In the genomic region with DNA sequence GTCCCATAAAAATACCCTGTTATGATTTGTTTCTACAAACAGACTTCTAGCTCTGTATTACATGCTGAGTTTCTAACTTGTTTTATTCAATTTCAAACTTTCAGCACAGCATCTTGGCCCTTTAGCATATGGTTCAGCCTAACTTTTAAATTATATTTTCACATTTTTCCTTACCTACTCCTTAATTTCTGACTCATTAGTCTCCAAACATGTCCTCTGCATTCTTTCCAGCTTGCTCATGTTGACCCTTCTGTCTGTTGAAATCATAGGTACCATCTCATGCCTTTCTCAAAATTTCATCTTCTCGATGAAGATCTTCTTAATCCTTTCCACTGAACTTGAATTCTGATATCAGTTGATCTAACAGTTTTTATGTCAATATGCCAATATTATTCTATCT, we compare ENCODE assay signal across 22 cellular contexts.
DNase-seq lines count a peak whose midpoint lies in the region; ATAC-seq, FAIRE-seq and TF ChIP-seq lines count a peak whose summit lies in the region.
"Had no signal": no experiment of that assay in that cellular context is flagged by ENCODE, and none has a peak within 500 bp of the region (broad histone marks: within the 10 kb centered on the region; RNA-seq: fewer than 3 reads in every experiment).

No MANE protein-coding gene starts in this region.

- peaks cover 37% of the 10 kb centered on the region for H3K4me1 Mint-ChIP-seq in HFFc6 (ENCODE audit: low read depth)

- peak overlapping the region; percentile 7; the same call in 1 of the 2 replicates for H3K4me3 Mint-ChIP-seq in HFFc6
- H3K4me3 Mint-ChIP-seq: CD4-positive, alpha-beta T cell had no signal

- H3K9me3 Mint-ChIP-seq in HFFc6: no peaks in the 10 kb centered on the region
- H3K9me3 Mint-ChIP-seq: activated naive CD4-positive, alpha-beta T cell treated with anti-CD3 and anti-CD28 coated beads, Interleukin-2, amount 50 U/mL, for 72 hours had no signal

- TF ChIP-seq CTCF in HFFc6 (IDR thresholded peaks at IDR 0.05): no peak
- TF ChIP-seq CTCF in fibroblast of pulmonary artery (IDR thresholded peaks at IDR 0.05; ENCODE audit: low read length, missing control alignments): no peak

- intact Hi-C loops in left colon (cut with DNase I, micrococcal nuclease): no loop called here

- H3K36me3 Mint-ChIP-seq in HFFc6 (ENCODE audit: low read depth): peaks cover 4% of the 10 kb centered on the region; the same call in 1 of the 2 replicates
- H3K36me3 Mint-ChIP-seq: activated naive CD4-positive, alpha-beta T cell treated with anti-CD3 and anti-CD28 coated beads, Interleukin-2, amount 50 U/mL, for 72 hours had no signal

- peak overlapping the region; percentile 25 for H3K27ac Mint-ChIP-seq in HFFc6
- H3K27ac Mint-ChIP-seq: activated naive CD4-positive, alpha-beta T cell treated with anti-CD3 and anti-CD28 coated beads, Interleukin-2, amount 50 U/mL, for 72 hours; CD4-positive, alpha-beta T cell had no signal

- FAIRE-seq in RCC 7860 (lab: Jason Lieb, UNC): no peak

- DNase-seq in A172 (ENCODE audit: low spot score): peak; percentile 28
- peak; percentile 25 for DNase-seq in HFFc6
- peak; percentile 5 for DNase-seq in astrocyte of the hippocampus (ENCODE audit: low read depth, low spot score)
- DNase-seq in fibroblast of pulmonary artery (ENCODE audit: low read depth): peak; percentile 25
- no peak for DNase-seq in D341Med (ENCODE audit: low spot score)
- DNase-seq in left colon: no peak
- DNase-seq in RCC 7860 (ENCODE audit: low spot score): no peak
- no peak for DNase-seq in DMS153 treated with DMSO at 0.1 percent for 48 hours (lab: John Stamatoyannopoulos, UW; ENCODE audit: unreplicated experiment)
- DNase-seq: 8988T; activated CD4-positive, CD25-positive, alpha-beta regulatory T cell; activated CD8-positive, alpha-beta memory T cell treated with anti-CD3 and anti-CD28 coated beads for 24 hours; CD4-positive, alpha-beta T cell; central memory CD4-positive, alpha-beta T cell; DMS53; effector CD4-positive, alpha-beta T cell; H7; left cardiac atrium; NCI-H2171; NCI-H69; retina; testis had no signal

- H3K4me3 ChIP-seq in fibroblast of pulmonary artery (replicated peaks; ENCODE audit: low read depth, low read length): no peak overlapping the region
- H3K4me3 ChIP-seq: testis had no signal

- ATAC-seq in left colon: no peak
- ATAC-seq: activated naive CD4-positive, alpha-beta T cell treated with anti-CD3 and anti-CD28 coated beads, Interleukin-2, amount 50 U/mL, for 72 hours; left cardiac atrium had no signal

- peaks cover 1% of the 10 kb centered on the region; the same call in 1 of the 2 replicates for H3K27me3 Mint-ChIP-seq in HFFc6 (ENCODE audit: insufficient read depth)
- H3K27me3 Mint-ChIP-seq: CD4-positive, alpha-beta T cell had no signal

Comparison
In these comparisons a context has a peak if more than half of its experiments do, and no peak if none do; other contexts are left out.
1. DNase-seq: peak in A172 (single experiment), HFFc6 (single experiment), astrocyte of the hippocampus (single experiment) and fibroblast of pulmonary artery (single experiment); none in D341Med (single experiment), left colon (0 of 2), RCC 7860 (single experiment) and DMS153 treated with DMSO at 0.1 percent for 48 hours (single experiment).